In the genomic region with DNA sequence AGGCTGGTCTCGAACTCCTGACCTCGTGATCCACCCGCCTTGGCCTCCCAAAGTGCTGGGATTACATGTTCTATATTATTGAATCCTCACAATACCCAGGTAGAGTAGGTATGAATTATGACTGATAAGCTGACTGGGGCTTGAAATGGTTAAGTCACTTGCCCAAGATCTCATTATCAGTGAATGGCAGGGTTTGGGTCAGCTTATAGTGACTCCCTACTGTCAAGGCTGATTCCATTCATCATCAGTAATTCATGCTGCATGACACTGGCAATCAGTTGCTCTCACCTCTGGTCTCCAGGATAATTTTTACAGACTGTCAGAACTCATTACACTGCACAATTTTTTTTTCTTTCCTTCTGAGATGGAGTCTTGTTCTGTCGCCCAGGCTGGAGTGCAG, we compare ENCODE assay signal across 22 cellular contexts.
DNase-seq lines count a peak whose midpoint lies in the region; ATAC-seq, FAIRE-seq and TF ChIP-seq lines count a peak whose summit lies in the region.
"Had no signal": no experiment of that assay in that cellular context is flagged by ENCODE, and none has a peak within 500 bp of the region (broad histone marks: within the 10 kb centered on the region; RNA-seq: fewer than 3 reads in every experiment).

No MANE protein-coding gene starts in this region.

- H3K4me3 ChIP-seq in K562: no peak overlapping the region

- no peaks in the 10 kb centered on the region for H3K9me1 ChIP-seq in K562 (ENCODE audit: control insufficient read depth, insufficient read depth, low read length)

- FAIRE-seq in K562 (lab: Jason Lieb, UNC) (peak; percentile 79), RCC 7860 (lab: Jason Lieb, UNC) (no peak)
- FAIRE-seq: A204.1, D721Med, GM12892, GM18507 had no signal

- TF ChIP-seq RAD21 in K562 (CRISPR knock-in tag; conservative IDR thresholded peaks at IDR 0.05 in 1 of 2, IDR thresholded peaks at IDR 0.05 in 1 of 2): no peak

- ATAC-seq in K562: peak; percentile 89
- ATAC-seq: HCT116 had no signal

- H3K27ac ChIP-seq in K562 (ENCODE audit: extremely low read depth, low read depth, low read length) (no peak overlapping the region), layer of hippocampus (ENCODE audit: low read depth, low read length) (peak overlapping the region; percentile 67)
- H3K27ac ChIP-seq: HL-60 had no signal

- POLR2A ChIA-PET in K562 (lab: Yijun Ruan, JAX): interaction anchor here (0.6 to 1.7 kb wide), 3 partner anchors 10 to 643 kb away, joined by 3 to 4 read pairs (median 4); no protein-coding TSS in a partner anchor

- H4K20me1 ChIP-seq in K562 (replicated peaks; ENCODE audit: control insufficient read depth, insufficient read depth, low read length): no peaks in the 10 kb centered on the region

- WGBS in K562 (ENCODE audit: insufficient coverage, low coverage, missing lambda C conversion rate): 31% methylated on average over 4 of the region's 4 CpGs

- TF ChIP-seq POLR2A in K562 (conservative IDR thresholded peaks at IDR 0.05): no peak

- peaks cover 17% of the 10 kb centered on the region; the same call in 2 of the 3 replicates for H3K36me3 ChIP-seq in K562 (ENCODE audit: control insufficient read depth, insufficient read depth, low read length)
- H3K36me3 ChIP-seq: BE2C had no signal

- H3K9ac ChIP-seq in K562 (ENCODE audit: insufficient read depth in 1 of 2, low read depth in 2 of 2, low read length in 2 of 2): no peak overlapping the region

- intact Hi-C loops in K562 (cut with micrococcal nuclease): no loop called here

- no peak for TF ChIP-seq CTCF in K562 (IDR thresholded peaks at IDR 0.05 in 2 of 3, conservative IDR thresholded peaks at IDR 0.05 in 1 of 3; ENCODE audit: insufficient read depth in 2 of 3, low read depth in 1 of 3, low read length in 3 of 3)

- DNase-seq in NCI-H2227 treated with DMSO at 0.1 percent for 48 hours (lab: John Stamatoyannopoulos, UW): peak; percentile 63
- DNase-seq in K562 (ENCODE audit: extremely low read depth in 1 of 4, low spot score in 3 of 4): peak; percentile 55 to 88 (median 71)
- no peak for DNase-seq in SHP77 (lab: John Stamatoyannopoulos, UW)
- no peak for DNase-seq in CD1c-positive myeloid dendritic cell (ENCODE audit: extremely low spot score)
- DNase-seq in DMS79 treated with DMSO at 0.1 percent for 48 hours (lab: John Stamatoyannopoulos, UW): no peak
- no peak for DNase-seq in RCC 7860 (ENCODE audit: low spot score)
- DNase-seq: ACHN; BE2C; C1 segment of cervical spinal cord; Caco-2; CD4-positive, alpha-beta T cell; GDM1; GOT3; H7; HFFc6 had no signal

- no peak overlapping the region for H3K4me2 ChIP-seq in K562 (ENCODE audit: insufficient read depth, low read length)

- CTCF ChIA-PET in K562 (lab: Yijun Ruan, JAX; ENCODE audit: low intra/inter-chr PET ratio): no interaction called here

- no peak overlapping the region for H2AFZ ChIP-seq in K562 (ENCODE audit: low read depth, low read length)

- in situ Hi-C loops in K562 (cut with MboI): no loop called here

- no TSS peak for BruUV-seq in K562 (replicated peaks; lab: Mats Ljungman, UMichigan)

- H3K9me3 ChIP-seq in K562 (replicated peaks; ENCODE audit: control insufficient read depth, insufficient read depth, low read depth, low read length): no peaks in the 10 kb centered on the region
- H3K9me3 ChIP-seq: BE2C, Caco-2 had no signal

- no peaks in the 10 kb centered on the region; the same call in 2 of the 3 replicates for H3K79me2 ChIP-seq in K562 (ENCODE audit: control insufficient read depth, insufficient read depth, low read length)

- H3K4me1 ChIP-seq in K562 (replicated peaks in 1 of 2; ENCODE audit: control insufficient read depth in 2 of 2, insufficient read depth in 2 of 2, low read length in 2 of 2): peaks cover 10 to 20% of the 10 kb centered on the region in 2 experiments; a peak in 4 of 5 replicates
- H3K4me1 ChIP-seq: BE2C had no signal

- TF ChIP-seq EP300 in K562 (IDR thresholded peaks at IDR 0.05; ENCODE audit: low read length): peak; percentile 82; the same call in 1 of the 2 replicates

- H3K27me3 ChIP-seq in K562 (ENCODE audit: control insufficient read depth in 2 of 2, insufficient read depth in 2 of 2, low read length in 2 of 2) (no peaks in the 10 kb centered on the region), layer of hippocampus (ENCODE audit: control insufficient read depth, insufficient read depth, low read length) (no peaks in the 10 kb centered on the region)
- H3K27me3 ChIP-seq: BE2C had no signal

TF ChIP-seq in K562, 482 proteins besides CTCF, POLR2A, EP300 and RAD21 (continues in another document):
- TF ChIP-seq NFE2L1 (tag; IDR thresholded peaks at IDR 0.05; ENCODE audit: borderline replicate concordance, low read depth) (no peak), HNRNPUL1 (IDR thresholded peaks at IDR 0.05; ENCODE audit: low read length) (no peak), RBM34 (IDR thresholded peaks at IDR 0.05; ENCODE audit: borderline replicate concordance, insufficient read depth, low read length) (no peak), TAF15 (IDR thresholded peaks at IDR 0.05; ENCODE audit: low read depth, low read length) (no peak), XRCC4 (IDR thresholded peaks at IDR 0.05; ENCODE audit: extremely low read depth, insufficient read depth, insufficient read length) (no peak), NUFIP1 (IDR thresholded peaks at IDR 0.05; ENCODE audit: partially characterized antibody) (no peak), PYGO2 (tag; IDR thresholded peaks at IDR 0.05) (no peak), HDAC3 (IDR thresholded peaks at IDR 0.05; ENCODE audit: borderline replicate concordance, partially characterized antibody) (peak; percentile 50), CTBP1 (IDR thresholded peaks at IDR 0.05; ENCODE audit: borderline replicate concordance) (peak; percentile 63; the same call in 1 of the 2 replicates), ZBTB1 (CRISPR knock-in tag; IDR thresholded peaks at IDR 0.05; ENCODE audit: borderline replicate concordance, low read depth) (no peak), RBM22 (IDR thresholded peaks at IDR 0.05; ENCODE audit: low read depth, low read length, poor library complexity, severe bottlenecking) (no peak), KLF1 (tag; IDR thresholded peaks at IDR 0.05) (no peak), CCAR2 (IDR thresholded peaks at IDR 0.05; ENCODE audit: low read depth, low read length) (no peak), MCM7 (IDR thresholded peaks at IDR 0.05) (no peak), SNIP1 (IDR thresholded peaks at IDR 0.05; ENCODE audit: low read depth) (no peak)
- TF ChIP-seq, protein P1, sequence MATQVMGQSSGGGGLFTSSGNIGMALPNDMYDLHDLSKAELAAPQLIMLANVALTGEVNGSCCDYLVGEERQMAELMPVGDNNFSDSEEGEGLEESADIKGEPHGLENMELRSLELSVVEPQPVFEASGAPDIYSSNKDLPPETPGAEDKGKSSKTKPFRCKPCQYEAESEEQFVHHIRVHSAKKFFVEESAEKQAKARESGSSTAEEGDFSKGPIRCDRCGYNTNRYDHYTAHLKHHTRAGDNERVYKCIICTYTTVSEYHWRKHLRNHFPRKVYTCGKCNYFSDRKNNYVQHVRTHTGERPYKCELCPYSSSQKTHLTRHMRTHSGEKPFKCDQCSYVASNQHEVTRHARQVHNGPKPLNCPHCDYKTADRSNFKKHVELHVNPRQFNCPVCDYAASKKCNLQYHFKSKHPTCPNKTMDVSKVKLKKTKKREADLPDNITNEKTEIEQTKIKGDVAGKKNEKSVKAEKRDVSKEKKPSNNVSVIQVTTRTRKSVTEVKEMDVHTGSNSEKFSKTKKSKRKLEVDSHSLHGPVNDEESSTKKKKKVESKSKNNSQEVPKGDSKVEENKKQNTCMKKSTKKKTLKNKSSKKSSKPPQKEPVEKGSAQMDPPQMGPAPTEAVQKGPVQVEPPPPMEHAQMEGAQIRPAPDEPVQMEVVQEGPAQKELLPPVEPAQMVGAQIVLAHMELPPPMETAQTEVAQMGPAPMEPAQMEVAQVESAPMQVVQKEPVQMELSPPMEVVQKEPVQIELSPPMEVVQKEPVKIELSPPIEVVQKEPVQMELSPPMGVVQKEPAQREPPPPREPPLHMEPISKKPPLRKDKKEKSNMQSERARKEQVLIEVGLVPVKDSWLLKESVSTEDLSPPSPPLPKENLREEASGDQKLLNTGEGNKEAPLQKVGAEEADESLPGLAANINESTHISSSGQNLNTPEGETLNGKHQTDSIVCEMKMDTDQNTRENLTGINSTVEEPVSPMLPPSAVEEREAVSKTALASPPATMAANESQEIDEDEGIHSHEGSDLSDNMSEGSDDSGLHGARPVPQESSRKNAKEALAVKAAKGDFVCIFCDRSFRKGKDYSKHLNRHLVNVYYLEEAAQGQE (CRISPR knock-in tag; IDR thresholded peaks at IDR 0.05; ENCODE audit: low read depth): no peak
- TF ChIP-seq, protein P2, sequence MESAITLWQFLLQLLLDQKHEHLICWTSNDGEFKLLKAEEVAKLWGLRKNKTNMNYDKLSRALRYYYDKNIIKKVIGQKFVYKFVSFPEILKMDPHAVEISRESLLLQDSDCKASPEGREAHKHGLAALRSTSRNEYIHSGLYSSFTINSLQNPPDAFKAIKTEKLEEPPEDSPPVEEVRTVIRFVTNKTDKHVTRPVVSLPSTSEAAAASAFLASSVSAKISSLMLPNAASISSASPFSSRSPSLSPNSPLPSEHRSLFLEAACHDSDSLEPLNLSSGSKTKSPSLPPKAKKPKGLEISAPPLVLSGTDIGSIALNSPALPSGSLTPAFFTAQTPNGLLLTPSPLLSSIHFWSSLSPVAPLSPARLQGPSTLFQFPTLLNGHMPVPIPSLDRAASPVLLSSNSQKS (CRISPR knock-in tag; IDR thresholded peaks at IDR 0.05): no peak
- TF ChIP-seq, protein P3, sequence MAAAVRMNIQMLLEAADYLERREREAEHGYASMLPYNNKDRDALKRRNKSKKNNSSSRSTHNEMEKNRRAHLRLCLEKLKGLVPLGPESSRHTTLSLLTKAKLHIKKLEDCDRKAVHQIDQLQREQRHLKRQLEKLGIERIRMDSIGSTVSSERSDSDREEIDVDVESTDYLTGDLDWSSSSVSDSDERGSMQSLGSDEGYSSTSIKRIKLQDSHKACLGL (CRISPR knock-in tag; IDR thresholded peaks at IDR 0.05; ENCODE audit: borderline replicate concordance, poor library complexity, severe bottlenecking): no peak
- TF ChIP-seq, protein P4, sequence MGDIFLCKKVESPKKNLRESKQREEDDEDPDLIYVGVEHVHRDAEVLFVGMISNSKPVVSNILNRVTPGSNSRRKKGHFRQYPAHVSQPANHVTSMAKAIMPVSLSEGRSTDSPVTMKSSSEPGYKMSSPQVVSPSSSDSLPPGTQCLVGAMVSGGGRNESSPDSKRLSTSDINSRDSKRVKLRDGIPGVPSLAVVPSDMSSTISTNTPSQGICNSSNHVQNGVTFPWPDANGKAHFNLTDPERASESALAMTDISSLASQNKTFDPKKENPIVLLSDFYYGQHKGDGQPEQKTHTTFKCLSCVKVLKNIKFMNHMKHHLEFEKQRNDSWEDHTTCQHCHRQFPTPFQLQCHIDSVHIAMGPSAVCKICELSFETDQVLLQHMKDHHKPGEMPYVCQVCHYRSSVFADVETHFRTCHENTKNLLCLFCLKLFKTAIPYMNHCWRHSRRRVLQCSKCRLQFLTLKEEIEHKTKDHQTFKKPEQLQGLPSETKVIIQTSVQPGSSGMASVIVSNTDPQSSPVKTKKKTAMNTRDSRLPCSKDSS (IDR thresholded peaks at IDR 0.05; ENCODE audit: low read depth, partially characterized antibody): no peak

Comparison
In these comparisons a context has a peak if more than half of its experiments do, and no peak if none do; other contexts are left out.
1. DNase-seq: peak in NCI-H2227 treated with DMSO at 0.1 percent for 48 hours (single experiment) and K562 (4 of 4); none in SHP77 (0 of 2), CD1c-positive myeloid dendritic cell (single experiment), DMS79 treated with DMSO at 0.1 percent for 48 hours (single experiment) and RCC 7860 (single experiment).